Comparison of ENCODE assay signal across 16 cellular contexts in genomic region chr20:16363832-16364687, GRCh38.
DNase-seq lines count a peak whose midpoint lies in the region; ATAC-seq and TF ChIP-seq lines count a peak whose summit lies in the region.
"Had no signal": no experiment of that assay in that cellular context is flagged by ENCODE, and none has a peak within 500 bp of the region (broad histone marks: within the 10 kb centered on the region; RNA-seq: fewer than 3 reads in every experiment).

No MANE protein-coding gene starts in this region.

- POLR2A ChIA-PET in WTC11 (lab: Charles Lee) = no interaction called here

- ATAC-seq in WTC11 (no peak), HG02852 (IDR thresholded peaks at IDR 0.05; ENCODE audit: unreplicated experiment) (no peak)

- DNase-seq in AG10803 (ENCODE audit: low read depth) (peak; percentile 64), H4 (ENCODE audit: low spot score) (peak; percentile 8), fibroblast of gingiva (ENCODE audit: low read depth) (peak; percentile 64), midbrain (lab: John Stamatoyannopoulos, UW) (peak; percentile 32), DMS 273 treated with DMSO at 0.1 percent for 48 hours (lab: John Stamatoyannopoulos, UW) (no peak), WTC11 (ENCODE audit: low spot score) (no peak)
- DNase-seq: DMS153, EL, HCEC 1CT, KBM-7, NCI-H1048, NCI-H1930, NCI-H510A treated with DMSO at 0.1 percent for 48 hours, SJCRH30 had no signal

- no peaks in the 10 kb centered on the region for H3K9me3 Mint-ChIP-seq in WTC11

- H3K4me1 Mint-ChIP-seq in WTC11 = peaks cover 10% of the 10 kb centered on the region

- TF ChIP-seq CTCF in AG10803 (conservative IDR thresholded peaks at IDR 0.05; ENCODE audit: low read length) (no peak), WTC11 (IDR thresholded peaks at IDR 0.05) (no peak)

- H3K36me3 Mint-ChIP-seq in WTC11 = peaks cover 13% of the 10 kb centered on the region

- H3K27me3 Mint-ChIP-seq in WTC11 (ENCODE audit: low read depth) = no peaks in the 10 kb centered on the region

- no peak overlapping the region for H3K4me3 ChIP-seq in AG10803 (ENCODE audit: low read length)
- H3K4me3 ChIP-seq: BLaER1 treated with 17β-estradiol and CSF1 and Interleukin-3, amounts not matched to agents 10 nM and 100 nM; SJCRH30 had no signal

- H3K4me3 Mint-ChIP-seq in WTC11 = no peak overlapping the region

- no peak overlapping the region for H3K27ac Mint-ChIP-seq in WTC11

- CTCF ChIA-PET in WTC11 (lab: Charles Lee) = no interaction called here

TF ChIP-seq in WTC11, 78 proteins besides CTCF, POLR2A, EP300 and RAD21:
- no peak for TF ChIP-seq NR2C2 (CRISPR knock-in tag; IDR thresholded peaks at IDR 0.05)
- no peak for TF ChIP-seq ZBTB43 (CRISPR knock-in tag; IDR thresholded peaks at IDR 0.05)
- no peak for TF ChIP-seq MYBL2 (CRISPR knock-in tag; IDR thresholded peaks at IDR 0.05)
- no peak for TF ChIP-seq RELA (CRISPR knock-in tag; IDR thresholded peaks at IDR 0.05; ENCODE audit: borderline replicate concordance)

Comparison
In these comparisons a context has a peak if more than half of its experiments do, and no peak if none do; other contexts are left out.
1. DNase-seq: peak in AG10803 (single experiment), H4 (single experiment), fibroblast of gingiva (single experiment) and midbrain (single experiment); none in DMS 273 treated with DMSO at 0.1 percent for 48 hours (single experiment) and WTC11 (single experiment).